ENCODE assay signal across 17 cellular contexts in genomic region chr6:32635526-32636123, GRCh38. TPM values are rescaled to one million over a fixed set of nuclear protein-coding genes. Genes with fewer than 3 reads are reported as not detected.
"Had no signal": no experiment of that assay in that cellular context is flagged by ENCODE, and none has a peak within 500 bp of the region (broad histone marks: within the 10 kb centered on the region; RNA-seq: fewer than 3 reads in every experiment).

No MANE protein-coding gene starts in this region.

- H3K27me3 Mint-ChIP-seq: activated naive CD4-positive, alpha-beta T cell treated with anti-CD3 and anti-CD28 coated beads, Interleukin-2, amount 50 U/mL, for 24 hours had no signal

- H3K27me3 ChIP-seq: esophagus muscularis mucosa, suprapubic skin had no signal

- H3K27ac ChIP-seq: esophagus muscularis mucosa, psoas muscle, suprapubic skin had no signal

- H3K4me1 Mint-ChIP-seq: brain had no signal

- H3K36me3 ChIP-seq: esophagus muscularis mucosa, suprapubic skin had no signal

- H3K4me1 ChIP-seq: esophagus muscularis mucosa, psoas muscle, suprapubic skin had no signal

- DNase-seq: activated CD4-positive, alpha-beta T cell treated with anti-CD3 and anti-CD28 coated beads, Interleukin-2, amount 10 ng/mL, durations not matched to agents 7 days and 5 days; psoas muscle; stimulated activated CD4-positive, alpha-beta T cell treated with anti-CD3 and anti-CD28 coated beads, Interleukin-12 subunit alpha, Interleukin-12 subunit beta, amount 100 ng/mL, for 4 hours; stimulated activated naive CD8-positive, alpha-beta T cell treated with anti-CD3 and anti-CD28 coated beads, Interleukin-15, Interleukin-2, amounts not matched to agents 100 U/mL and 50 U/mL, for 24 hours had no signal

- ATAC-seq: left lobe of liver; psoas muscle; sciatic nerve; stimulated activated naive CD8-positive, alpha-beta T cell treated with anti-CD3 and anti-CD28 coated beads, Interleukin-15, Interleukin-2, amounts not matched to agents 100 U/mL and 50 U/mL, for 24 hours had no signal

- H3K27ac Mint-ChIP-seq: activated CD4-positive, alpha-beta T cell treated with anti-CD3 and anti-CD28 coated beads, Interleukin-2, amount 10 ng/mL, durations not matched to agents 7 days and 5 days; activated naive CD4-positive, alpha-beta T cell treated with anti-CD3 and anti-CD28 coated beads, Interleukin-2, amount 50 U/mL, for 24 hours; activated T-helper 2 cell treated with anti-CD3 and anti-CD28 coated beads, Interferon-gamma antibody, Interleukin-2, Interleukin-4, amounts not matched to agents 10 μg/mL and 5 μg/mL and 100 μg/mL, durations not matched to agents 14 hours and 24 hours and 36 hours; brain had no signal

- FAIRE-seq: endometrium had no signal

- H3K4me3 ChIP-seq: esophagus muscularis mucosa, psoas muscle, suprapubic skin had no signal

- H3K36me3 Mint-ChIP-seq: activated naive CD4-positive, alpha-beta T cell treated with anti-CD3 and anti-CD28 coated beads, Interleukin-2, amount 50 U/mL, for 24 hours; brain had no signal

- H3K9me3 ChIP-seq: esophagus muscularis mucosa, psoas muscle, suprapubic skin had no signal

- H3K9me3 Mint-ChIP-seq: activated CD4-positive, alpha-beta T cell treated with anti-CD3 and anti-CD28 coated beads, Interleukin-2, amount 10 ng/mL, durations not matched to agents 7 days and 5 days; activated naive CD4-positive, alpha-beta T cell treated with anti-CD3 and anti-CD28 coated beads, Interleukin-2, amount 50 U/mL, for 24 hours; activated T-helper 2 cell treated with anti-CD3 and anti-CD28 coated beads, Interferon-gamma antibody, Interleukin-2, Interleukin-4, amounts not matched to agents 10 μg/mL and 5 μg/mL and 100 μg/mL, durations not matched to agents 14 hours and 24 hours and 36 hours had no signal

- H3K4me3 Mint-ChIP-seq: activated CD4-positive, alpha-beta T cell treated with anti-CD3 and anti-CD28 coated beads, Interleukin-2, amount 10 ng/mL, durations not matched to agents 7 days and 5 days; activated naive CD4-positive, alpha-beta T cell treated with anti-CD3 and anti-CD28 coated beads, Interleukin-2, amount 50 U/mL, for 24 hours; brain had no signal

RNA-seq across cellular contexts. Expression of gene HLA-DQA1, which starts 1.6 kb away (rescaled TPM):
- total RNA-seq: cerebellum, dermis microvascular lymphatic vessel endothelial cell, fibroblast of villous mesenchyme, osteoblast had no signal
- polyA plus RNA-seq: neural cell had no signal

RNA-seq across cellular contexts. Expression of gene HLA-DQB1, which starts 30.8 kb away (rescaled TPM):
- total RNA-seq: cerebellum, fibroblast of villous mesenchyme had no signal
- polyA plus RNA-seq: neural cell had no signal

RNA-seq across cellular contexts. Expression of gene HLA-DRB1, which starts 46.0 kb away (rescaled TPM):
- total RNA-seq: fibroblast of villous mesenchyme had no signal
- polyA plus RNA-seq: neural cell had no signal
